13 cellular contexts compared by ENCODE assay signal in the genomic region with DNA sequence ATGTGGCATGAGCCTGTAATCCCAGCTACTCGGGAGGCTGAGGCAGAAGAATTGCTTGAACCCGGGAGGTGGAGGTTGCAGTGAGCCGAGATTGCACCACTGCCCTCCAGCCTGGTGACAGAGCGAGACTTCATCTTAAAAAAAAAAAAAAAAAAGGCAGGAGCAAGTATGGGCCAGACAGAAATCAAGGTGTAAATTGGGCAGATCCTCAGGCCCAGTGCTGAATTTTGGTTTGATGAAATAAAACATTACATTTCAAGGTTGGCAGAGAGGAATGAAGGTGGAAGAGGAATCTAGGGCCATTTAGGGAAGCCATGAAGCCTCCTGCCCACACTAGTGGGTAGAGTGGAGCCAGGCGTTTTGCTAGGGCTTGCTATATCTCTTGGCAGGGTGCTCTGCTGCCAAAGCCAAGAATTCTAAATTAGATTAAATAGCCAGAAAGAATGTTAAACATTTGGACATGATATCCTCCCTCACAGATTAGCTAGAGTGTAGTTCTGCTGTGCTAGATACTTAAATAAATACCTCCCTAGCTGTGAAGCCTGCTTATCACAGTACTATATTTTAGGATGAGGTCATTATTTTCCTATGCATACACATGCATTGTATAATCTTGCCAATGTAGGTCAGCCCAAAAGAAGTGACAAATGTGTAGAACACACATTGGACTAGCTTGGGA. TPM values are rescaled to one million over a fixed set of nuclear protein-coding genes. Genes with fewer than 3 reads are reported as not detected.
DNase-seq lines count a peak whose midpoint lies in the region; ATAC-seq and TF ChIP-seq lines count a peak whose summit lies in the region.
"Had no signal": no experiment of that assay in that cellular context is flagged by ENCODE, and none has a peak within 500 bp of the region (broad histone marks: within the 10 kb centered on the region; RNA-seq: fewer than 3 reads in every experiment).

No MANE protein-coding gene starts in this region.

- ATAC-seq in Right ventricle myocardium inferior (peak; percentile 95), GM19351 (IDR thresholded peaks at IDR 0.05; ENCODE audit: unreplicated experiment) (no peak)
- ATAC-seq: PC-3 had no signal

- H3K27me3 Mint-ChIP-seq in type B pancreatic cell, result no peaks in the 10 kb centered on the region

- no peak overlapping the region for H3K27ac ChIP-seq in mesendoderm (ENCODE audit: low read depth, low read length)

- DNase-seq in Right ventricle myocardium inferior (ENCODE audit: missing footprints) (no peak), cardiac septum (ENCODE audit: low spot score) (no peak), astrocyte of the cerebellum (ENCODE audit: low read depth) (peak; percentile 9), iris pigment epithelial cell (ENCODE audit: low read depth) (peak; percentile 58), type B pancreatic cell (ENCODE audit: extremely low spot score, unreplicated experiment) (no peak), mesendoderm (no peak), putamen (ENCODE audit: low spot score) (no peak)
- DNase-seq: AML-193, NCI-H1417, PC-3, thyroid gland had no signal

- H3K23ac ChIP-seq in mesendoderm (ENCODE audit: low read length), result no peak overlapping the region

- no peak overlapping the region for H3K4me2 ChIP-seq in mesendoderm (ENCODE audit: low read length)

- H2AK5ac ChIP-seq in mesendoderm (ENCODE audit: low read length), result no peak overlapping the region

- no peak overlapping the region for H4K8ac ChIP-seq in mesendoderm (ENCODE audit: low read depth, low read length)

- peaks cover 21% of the 10 kb centered on the region for H3K4me1 Mint-ChIP-seq in type B pancreatic cell (ENCODE audit: unreplicated experiment)

- intact Hi-C loops in Right ventricle myocardium inferior (cut with DNase I), result no loop called here
- intact Hi-C loops in cardiac septum (cut with DNase I), result loop anchor here (5.0 kb wide), 1 partner anchor 395 kb away; no protein-coding TSS in a partner anchor

- TF ChIP-seq CTCF in astrocyte of the cerebellum (IDR thresholded peaks at IDR 0.05; ENCODE audit: low read depth, low read length, missing control alignments) (no peak), type B pancreatic cell (conservative IDR thresholded peaks at IDR 0.05) (no peak)

- H2BK15ac ChIP-seq in mesendoderm (replicated peaks; ENCODE audit: low read depth), result no peak overlapping the region

- no peak overlapping the region for H2BK5ac ChIP-seq in mesendoderm (ENCODE audit: low read length)

- H3K79me1 ChIP-seq in mesendoderm (ENCODE audit: low read length), result no peaks in the 10 kb centered on the region

- no peaks in the 10 kb centered on the region for H3K79me2 ChIP-seq in mesendoderm (ENCODE audit: control insufficient read depth, insufficient read depth, low read length)

- no peak overlapping the region for H2BK120ac ChIP-seq in mesendoderm (ENCODE audit: low read depth, low read length)

- no peaks in the 10 kb centered on the region for H3K36me3 ChIP-seq in mesendoderm (ENCODE audit: control insufficient read depth, insufficient read depth, low read length)
- H3K36me3 ChIP-seq: thyroid gland had no signal

- H3K27ac Mint-ChIP-seq in type B pancreatic cell, result peak overlapping the region; percentile 74
- H3K27ac Mint-ChIP-seq: activated T-helper 2 cell treated with anti-CD3 and anti-CD28 coated beads, Interferon-gamma antibody, Interleukin-2, Interleukin-4, amounts not matched to agents 10 μg/mL and 5 μg/mL and 100 μg/mL, durations not matched to agents 14 hours and 24 hours and 36 hours had no signal

- H3K9me3 Mint-ChIP-seq in type B pancreatic cell, result no peaks in the 10 kb centered on the region
- H3K9me3 Mint-ChIP-seq: activated T-helper 2 cell treated with anti-CD3 and anti-CD28 coated beads, Interferon-gamma antibody, Interleukin-2, Interleukin-4, amounts not matched to agents 10 μg/mL and 5 μg/mL and 100 μg/mL, durations not matched to agents 14 hours and 24 hours and 36 hours had no signal

- no peak overlapping the region for H4K5ac ChIP-seq in mesendoderm (ENCODE audit: low read length)

- H3K4me3 ChIP-seq in astrocyte of the cerebellum (ENCODE audit: low read depth, low read length) (no peak overlapping the region), mesendoderm (ENCODE audit: low read length) (no peak overlapping the region)
- H3K4me3 ChIP-seq: thyroid gland had no signal

- H3K9ac ChIP-seq in mesendoderm (ENCODE audit: low read length), result no peak overlapping the region

- in situ Hi-C loops in astrocyte of the cerebellum (cut with HindIII; ENCODE audit: low sequenced_read_pairs), result no loop called here

- H3K4me3 Mint-ChIP-seq in type B pancreatic cell, result no peak overlapping the region

- H3K36me3 Mint-ChIP-seq in type B pancreatic cell, result no peaks in the 10 kb centered on the region

- H3K4ac ChIP-seq in mesendoderm (ENCODE audit: low read depth, low read length), result no peak overlapping the region

- no peaks in the 10 kb centered on the region for H3K4me1 ChIP-seq in mesendoderm (ENCODE audit: control insufficient read depth, low read depth, low read length)

- H3K18ac ChIP-seq in mesendoderm (ENCODE audit: low read length), result no peak overlapping the region

- no peaks in the 10 kb centered on the region for H3K27me3 ChIP-seq in mesendoderm (ENCODE audit: insufficient read depth, low read length, poor library complexity)
- H3K27me3 ChIP-seq: thyroid gland had no signal

- no CpG with 5 or more reads among the region's 5 CpGs for WGBS in mesendoderm (ENCODE audit: extremely low coverage, insufficient coverage, low lambda C conversion rate)

- H3K56ac ChIP-seq in mesendoderm (ENCODE audit: low read length), result no peak overlapping the region

RNA-seq across cellular contexts. Expression of gene LGALS8, which starts 16.6 kb away (rescaled TPM):
- total RNA-seq in Right ventricle myocardium inferior, result 92.3 TPM
- total RNA-seq in cardiac septum, result 77.6 TPM
- 42.4 and 87.4 TPM in 2 replicates for total RNA-seq in type B pancreatic cell (ENCODE audit: low replicate concordance)
- polyA plus RNA-seq in mesendoderm (2013, experiment 1 of 2), result 7.7 TPM
- 7.9 TPM for polyA plus RNA-seq in mesendoderm (2013, experiment 2 of 2)

Comparison
In these comparisons a context has a peak if more than half of its experiments do, and no peak if none do; other contexts are left out.
1. DNase-seq: peak in astrocyte of the cerebellum (single experiment) and iris pigment epithelial cell (single experiment); none in Right ventricle myocardium inferior (single experiment), cardiac septum (single experiment), type B pancreatic cell (single experiment), mesendoderm (single experiment) and putamen (single experiment).